1 cellular context compared by ENCODE assay signal in the genomic region with DNA sequence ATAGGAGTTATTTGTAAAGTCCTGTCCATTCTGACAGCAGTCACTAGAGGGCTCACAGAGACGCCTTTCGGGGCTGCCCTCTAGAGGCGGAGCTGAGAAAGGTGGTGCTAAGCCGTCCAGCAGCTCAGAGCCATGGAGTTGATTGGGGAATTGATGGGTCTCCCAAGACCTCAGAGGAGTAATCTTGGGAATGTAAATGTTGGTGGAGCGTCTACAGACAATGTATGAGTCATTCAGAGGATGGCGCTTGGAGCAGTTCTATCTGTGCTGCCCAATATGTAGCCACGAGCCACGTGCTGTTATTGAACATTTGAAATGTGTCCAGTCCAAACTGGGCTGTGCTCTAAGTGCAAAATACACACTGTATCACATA.
TF ChIP-seq lines count a peak whose summit lies in the region.

No MANE protein-coding gene starts in this region.

TF ChIP-seq in H1, 55 proteins besides CTCF, POLR2A, EP300 and RAD21 (continued from another document):
- TF ChIP-seq USF2 (IDR thresholded peaks at IDR 0.05; ENCODE audit: low read length): no peak
